ENCODE assay signal across 27 cellular contexts in the genomic region with DNA sequence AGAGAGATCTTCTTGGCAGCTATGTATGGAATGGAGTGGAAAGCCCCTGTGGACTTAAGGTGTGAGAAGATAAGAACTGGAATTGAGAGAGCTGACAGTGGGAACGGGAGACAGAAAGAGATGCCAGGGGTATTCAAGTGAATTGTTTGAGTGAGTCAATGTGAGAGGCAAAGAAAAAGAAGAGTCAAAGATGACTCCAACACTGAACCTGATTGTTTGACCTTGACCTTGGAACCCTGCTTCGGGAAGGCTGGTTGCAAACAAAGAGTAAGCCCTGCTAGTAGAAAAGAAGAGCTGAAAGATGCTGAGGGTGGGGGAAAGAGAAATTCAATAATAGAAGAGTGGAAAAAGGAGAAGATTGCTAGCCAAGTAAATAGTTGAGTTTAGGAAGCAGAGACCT.
DNase-seq lines count a peak whose midpoint lies in the region; ATAC-seq, FAIRE-seq and TF ChIP-seq lines count a peak whose summit lies in the region.
"Had no signal": no experiment of that assay in that cellular context is flagged by ENCODE, and none has a peak within 500 bp of the region (broad histone marks: within the 10 kb centered on the region; RNA-seq: fewer than 3 reads in every experiment).

No MANE protein-coding gene starts in this region.

- ATAC-seq in HepG2 (peak; percentile 72), right lobe of liver (no peak), HG03196 (IDR thresholded peaks at IDR 0.05; ENCODE audit: unreplicated experiment) (no peak), HG02623 (IDR thresholded peaks at IDR 0.05; ENCODE audit: unreplicated experiment) (no peak)
- ATAC-seq: GM12878 had no signal

- TF ChIP-seq CTCF in HepG2 (CRISPR knock-in tag; IDR thresholded peaks at IDR 0.05) (no peak), right lobe of liver (IDR thresholded peaks at IDR 0.05) (no peak), WERI-Rb-1 (IDR thresholded peaks at IDR 0.05; ENCODE audit: low read depth, low read length) (no peak), nephron (IDR thresholded peaks at IDR 0.05; ENCODE audit: unreplicated experiment in 3 of 3) (no peak)

- no peak overlapping the region for H3K4me3 ChIP-seq in HepG2 (replicated peaks in 1 of 3; ENCODE audit: insufficient read depth in 1 of 3, low read depth in 2 of 3, low read length in 3 of 3)
- H3K4me3 ChIP-seq in right lobe of liver = no peak overlapping the region
- H3K4me3 ChIP-seq in WERI-Rb-1 (ENCODE audit: low read depth, low read length) = no peak overlapping the region
- H3K4me3 ChIP-seq: BLaER1, GM12878 had no signal

- no peak overlapping the region for H3K4me3 Mint-ChIP-seq in nephron
- H3K4me3 Mint-ChIP-seq: CD14-positive monocyte; CD4-positive, alpha-beta memory T cell; CD4-positive, CD25-positive, alpha-beta regulatory T cell; CD8-positive, alpha-beta memory T cell had no signal

- intact Hi-C loops in HepG2 (cut with micrococcal nuclease; ENCODE audit: unreplicated experiment) (no loop called here), right lobe of liver (cut with DNase I) (no loop called here)

- POLR2A ChIA-PET in HepG2 (lab: Yijun Ruan, JAX) = no interaction called here

- peaks cover 5% of the 10 kb centered on the region for H3K4me1 Mint-ChIP-seq in nephron
- H3K4me1 Mint-ChIP-seq: CD14-positive monocyte; CD8-positive, alpha-beta memory T cell had no signal

- H3K4me1 ChIP-seq in HepG2 (ENCODE audit: insufficient read depth, low read length) (peaks cover 12% of the 10 kb centered on the region), right lobe of liver (no peaks in the 10 kb centered on the region)
- H3K4me1 ChIP-seq: BLaER1 had no signal

- no peaks in the 10 kb centered on the region for H3K27me3 ChIP-seq in HepG2 (ENCODE audit: control insufficient read depth in 1 of 2, insufficient read depth in 2 of 2, low read length in 2 of 2)
- H3K27me3 ChIP-seq in right lobe of liver = no peaks in the 10 kb centered on the region
- no peaks in the 10 kb centered on the region for H3K27me3 ChIP-seq in WERI-Rb-1 (ENCODE audit: insufficient read depth, low read depth, severe bottlenecking)
- H3K27me3 ChIP-seq: BE2C, BLaER1 had no signal

- peaks cover 49% of the 10 kb centered on the region for H3K36me3 Mint-ChIP-seq in nephron (ENCODE audit: low read depth)

- TF ChIP-seq RAD21 in HepG2 (CRISPR knock-in tag; IDR thresholded peaks at IDR 0.05) = no peak

- no peaks in the 10 kb centered on the region; a peak in 1 of 5 replicates for H3K36me3 ChIP-seq in HepG2 (replicated peaks in 1 of 2; ENCODE audit: control insufficient read depth in 1 of 2, insufficient read depth in 2 of 2, low read length in 2 of 2)
- H3K36me3 ChIP-seq in right lobe of liver = no peaks in the 10 kb centered on the region
- no peaks in the 10 kb centered on the region for H3K36me3 ChIP-seq in WERI-Rb-1
- H3K36me3 ChIP-seq: BE2C had no signal

- H4K20me1 ChIP-seq in HepG2 (ENCODE audit: insufficient read depth, low read length) = no peaks in the 10 kb centered on the region
- H4K20me1 ChIP-seq: BLaER1 had no signal

- H3K9me3 Mint-ChIP-seq in nephron = no peaks in the 10 kb centered on the region
- H3K9me3 Mint-ChIP-seq: CD14-positive monocyte had no signal

- CTCF ChIA-PET in HepG2 (lab: Yijun Ruan, JAX; ENCODE audit: low intra/inter-chr PET ratio, low total read pairs) = no interaction called here

- no peaks in the 10 kb centered on the region for H3K79me2 ChIP-seq in HepG2 (ENCODE audit: insufficient read depth, low read length)

- no peak overlapping the region for H3K27ac ChIP-seq in HepG2 (ENCODE audit: extremely low read length, insufficient read depth, low read length)
- no peak overlapping the region for H3K27ac ChIP-seq in right lobe of liver
- peak overlapping the region; percentile 43 for H3K27ac ChIP-seq in WERI-Rb-1
- H3K27ac ChIP-seq: BLaER1 had no signal

- H2AFZ ChIP-seq in HepG2 (ENCODE audit: low read length) = no peak overlapping the region

- H3K9ac ChIP-seq in HepG2 (ENCODE audit: insufficient read depth, low read depth, low read length) = no peak overlapping the region
- H3K9ac ChIP-seq: BLaER1 had no signal

- H3K9me3 ChIP-seq in HepG2 (ENCODE audit: low read length) (no peaks in the 10 kb centered on the region), right lobe of liver (no peaks in the 10 kb centered on the region), WERI-Rb-1 (ENCODE audit: severe bottlenecking) (peaks cover 3% of the 10 kb centered on the region)
- H3K9me3 ChIP-seq: BE2C, BLaER1 had no signal

- WGBS in HepG2 (ENCODE audit: low lambda C conversion rate) = 21% methylated on average over 2 of the region's 2 CpGs
- WGBS in right lobe of liver (ENCODE audit: insufficient coverage, low coverage, low lambda C conversion rate, missing lambda C conversion rate) = 62% methylated on average over 2 of the region's 2 CpGs

- in situ Hi-C loops in HepG2 (cut with HindIII; ENCODE audit: extremely low pct_ligation_motif_present, low pct_unique_long_range_greater_than_20kb) = no loop called here

- no peak for FAIRE-seq in HepG2 (lab: Jason Lieb, UNC)
- FAIRE-seq: A204.1, GM12878, GM18507 had no signal

- DNase-seq in HepG2 (ENCODE audit: low spot score) (peak; percentile 54), right lobe of liver (no peak), WERI-Rb-1 (no peak), RKO (ENCODE audit: low spot score) (no peak)
- DNase-seq: 8988T; ACHN; BE2C; C1 segment of cervical spinal cord; CD4-positive, alpha-beta memory T cell; CD4-positive, CD25-positive, alpha-beta regulatory T cell; CD8-positive, alpha-beta memory T cell; COR-L47; DMS 273 treated with DMSO at 0.1 percent for 48 hours; DMS153; DMS53; DMS79; DND-41; EL; GDM1 had no signal

- TF ChIP-seq EP300 in HepG2 (IDR thresholded peaks at IDR 0.05; ENCODE audit: low read depth in 2 of 2, low read length in 2 of 2) (no peak), HepG2 (CRISPR knock-in tag; IDR thresholded peaks at IDR 0.05; ENCODE audit: borderline replicate concordance) (no peak)

- H3K27me3 Mint-ChIP-seq in nephron (ENCODE audit: low read depth) = no peaks in the 10 kb centered on the region
- H3K27me3 Mint-ChIP-seq: CD4-positive, alpha-beta memory T cell; CD4-positive, CD25-positive, alpha-beta regulatory T cell; CD8-positive, alpha-beta memory T cell had no signal

- H3K4me2 ChIP-seq in HepG2 (ENCODE audit: low read depth, low read length) = no peak overlapping the region; the same call in 1 of the 2 replicates
- H3K4me2 ChIP-seq: BLaER1 had no signal

- no peak for TF ChIP-seq POLR2A in HepG2 (IDR thresholded peaks at IDR 0.05; ENCODE audit: insufficient read depth in 1 of 2, low read depth in 2 of 2, low read length in 2 of 2)
- TF ChIP-seq POLR2A in right lobe of liver (IDR thresholded peaks at IDR 0.05) = no peak

- no TSS peak for BruUV-seq in HepG2 (replicated peaks; lab: Mats Ljungman, UMichigan)

- peak overlapping the region in 2 of 3 experiments; percentile 0 to 6 for H3K27ac Mint-ChIP-seq in nephron
- H3K27ac Mint-ChIP-seq: CD14-positive monocyte had no signal

TF ChIP-seq in HepG2, 621 proteins besides CTCF, POLR2A, EP300 and RAD21 (continues in another document):
- TF ChIP-seq ZNF567 (CRISPR knock-in tag; IDR thresholded peaks at IDR 0.05; ENCODE audit: borderline replicate concordance) (no peak), ZNF543 (CRISPR knock-in tag; IDR thresholded peaks at IDR 0.05) (no peak), ZNF501 (CRISPR knock-in tag; IDR thresholded peaks at IDR 0.05) (no peak), NR2F1 (CRISPR knock-in tag; IDR thresholded peaks at IDR 0.05) (peak; percentile 23 to 47; a peak in 2 of 4 replicates), CAMTA2 (CRISPR knock-in tag; IDR thresholded peaks at IDR 0.05; ENCODE audit: borderline replicate concordance) (no peak), RBM22 (optimal IDR thresholded peaks at IDR 0.05; ENCODE audit: low read length) (peak; percentile 85), ZNF12 (CRISPR knock-in tag; IDR thresholded peaks at IDR 0.05) (peak; percentile 67; the same call in 1 of the 2 replicates)
- TF ChIP-seq, protein P1, sequence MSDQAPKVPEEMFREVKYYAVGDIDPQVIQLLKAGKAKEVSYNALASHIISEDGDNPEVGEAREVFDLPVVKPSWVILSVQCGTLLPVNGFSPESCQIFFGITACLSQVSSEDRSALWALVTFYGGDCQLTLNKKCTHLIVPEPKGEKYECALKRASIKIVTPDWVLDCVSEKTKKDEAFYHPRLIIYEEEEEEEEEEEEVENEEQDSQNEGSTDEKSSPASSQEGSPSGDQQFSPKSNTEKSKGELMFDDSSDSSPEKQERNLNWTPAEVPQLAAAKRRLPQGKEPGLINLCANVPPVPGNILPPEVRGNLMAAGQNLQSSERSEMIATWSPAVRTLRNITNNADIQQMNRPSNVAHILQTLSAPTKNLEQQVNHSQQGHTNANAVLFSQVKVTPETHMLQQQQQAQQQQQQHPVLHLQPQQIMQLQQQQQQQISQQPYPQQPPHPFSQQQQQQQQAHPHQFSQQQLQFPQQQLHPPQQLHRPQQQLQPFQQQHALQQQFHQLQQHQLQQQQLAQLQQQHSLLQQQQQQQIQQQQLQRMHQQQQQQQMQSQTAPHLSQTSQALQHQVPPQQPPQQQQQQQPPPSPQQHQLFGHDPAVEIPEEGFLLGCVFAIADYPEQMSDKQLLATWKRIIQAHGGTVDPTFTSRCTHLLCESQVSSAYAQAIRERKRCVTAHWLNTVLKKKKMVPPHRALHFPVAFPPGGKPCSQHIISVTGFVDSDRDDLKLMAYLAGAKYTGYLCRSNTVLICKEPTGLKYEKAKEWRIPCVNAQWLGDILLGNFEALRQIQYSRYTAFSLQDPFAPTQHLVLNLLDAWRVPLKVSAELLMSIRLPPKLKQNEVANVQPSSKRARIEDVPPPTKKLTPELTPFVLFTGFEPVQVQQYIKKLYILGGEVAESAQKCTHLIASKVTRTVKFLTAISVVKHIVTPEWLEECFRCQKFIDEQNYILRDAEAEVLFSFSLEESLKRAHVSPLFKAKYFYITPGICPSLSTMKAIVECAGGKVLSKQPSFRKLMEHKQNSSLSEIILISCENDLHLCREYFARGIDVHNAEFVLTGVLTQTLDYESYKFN (CRISPR knock-in tag; conservative IDR thresholded peaks at IDR 0.05) = 0 out of 2 replicates have a peak, but pooled peaks have one; percentile 13
